In the genomic region with DNA sequence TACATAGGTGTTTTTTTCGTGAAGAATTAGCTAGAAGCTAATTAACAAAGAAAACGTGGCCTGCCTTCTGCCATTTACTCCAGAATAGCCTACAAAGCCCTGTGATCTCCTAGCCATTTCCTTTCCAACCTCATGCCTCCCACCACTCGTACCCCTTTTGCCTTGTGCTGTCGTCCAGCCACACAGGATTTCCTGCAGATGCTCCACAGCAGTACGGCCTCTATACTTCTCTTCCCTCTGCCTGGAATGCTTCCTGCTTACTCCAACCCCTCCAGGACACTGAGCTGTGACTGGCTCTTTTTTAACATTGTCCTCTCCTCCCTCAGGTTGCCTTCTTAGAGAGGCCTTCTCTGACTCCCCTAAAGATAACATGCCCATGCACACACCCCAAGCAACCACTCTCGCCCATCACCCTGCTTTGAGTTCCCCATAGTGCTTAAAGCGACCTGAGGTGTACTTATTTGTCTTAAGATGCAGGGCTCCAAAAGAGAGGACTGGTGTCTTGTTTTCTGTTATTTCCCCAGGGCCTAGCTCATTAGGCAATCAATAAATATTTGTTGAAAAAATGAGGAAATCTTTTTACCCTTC, we compare ENCODE assay signal across 1 cellular context.
TF ChIP-seq lines count a peak whose summit lies in the region.

No MANE protein-coding gene starts in this region.

TF ChIP-seq in GM12878, 131 proteins besides CTCF, POLR2A, EP300 and RAD21 (continued from another document):
- TF ChIP-seq POLR2AphosphoS5 (IDR thresholded peaks at IDR 0.05; ENCODE audit: low read length) = peak; percentile 67; the same call in 1 of the 2 replicates
- TF ChIP-seq ZNF24 (IDR thresholded peaks at IDR 0.05) = no peak
- TF ChIP-seq, protein P1, sequence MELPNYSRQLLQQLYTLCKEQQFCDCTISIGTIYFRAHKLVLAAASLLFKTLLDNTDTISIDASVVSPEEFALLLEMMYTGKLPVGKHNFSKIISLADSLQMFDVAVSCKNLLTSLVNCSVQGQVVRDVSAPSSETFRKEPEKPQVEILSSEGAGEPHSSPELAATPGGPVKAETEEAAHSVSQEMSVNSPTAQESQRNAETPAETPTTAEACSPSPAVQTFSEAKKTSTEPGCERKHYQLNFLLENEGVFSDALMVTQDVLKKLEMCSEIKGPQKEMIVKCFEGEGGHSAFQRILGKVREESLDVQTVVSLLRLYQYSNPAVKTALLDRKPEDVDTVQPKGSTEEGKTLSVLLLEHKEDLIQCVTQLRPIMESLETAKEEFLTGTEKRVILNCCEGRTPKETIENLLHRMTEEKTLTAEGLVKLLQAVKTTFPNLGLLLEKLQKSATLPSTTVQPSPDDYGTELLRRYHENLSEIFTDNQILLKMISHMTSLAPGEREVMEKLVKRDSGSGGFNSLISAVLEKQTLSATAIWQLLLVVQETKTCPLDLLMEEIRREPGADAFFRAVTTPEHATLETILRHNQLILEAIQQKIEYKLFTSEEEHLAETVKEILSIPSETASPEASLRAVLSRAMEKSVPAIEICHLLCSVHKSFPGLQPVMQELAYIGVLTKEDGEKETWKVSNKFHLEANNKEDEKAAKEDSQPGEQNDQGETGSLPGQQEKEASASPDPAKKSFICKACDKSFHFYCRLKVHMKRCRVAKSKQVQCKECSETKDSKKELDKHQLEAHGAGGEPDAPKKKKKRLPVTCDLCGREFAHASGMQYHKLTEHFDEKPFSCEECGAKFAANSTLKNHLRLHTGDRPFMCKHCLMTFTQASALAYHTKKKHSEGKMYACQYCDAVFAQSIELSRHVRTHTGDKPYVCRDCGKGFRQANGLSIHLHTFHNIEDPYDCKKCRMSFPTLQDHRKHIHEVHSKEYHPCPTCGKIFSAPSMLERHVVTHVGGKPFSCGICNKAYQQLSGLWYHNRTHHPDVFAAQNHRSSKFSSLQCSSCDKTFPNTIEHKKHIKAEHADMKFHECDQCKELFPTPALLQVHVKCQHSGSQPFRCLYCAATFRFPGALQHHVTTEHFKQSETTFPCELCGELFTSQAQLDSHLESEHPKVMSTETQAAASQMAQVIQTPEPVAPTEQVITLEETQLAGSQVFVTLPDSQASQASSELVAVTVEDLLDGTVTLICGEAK (IDR thresholded peaks at IDR 0.05; ENCODE audit: borderline replicate concordance) = no peak
- TF ChIP-seq, protein P2, sequence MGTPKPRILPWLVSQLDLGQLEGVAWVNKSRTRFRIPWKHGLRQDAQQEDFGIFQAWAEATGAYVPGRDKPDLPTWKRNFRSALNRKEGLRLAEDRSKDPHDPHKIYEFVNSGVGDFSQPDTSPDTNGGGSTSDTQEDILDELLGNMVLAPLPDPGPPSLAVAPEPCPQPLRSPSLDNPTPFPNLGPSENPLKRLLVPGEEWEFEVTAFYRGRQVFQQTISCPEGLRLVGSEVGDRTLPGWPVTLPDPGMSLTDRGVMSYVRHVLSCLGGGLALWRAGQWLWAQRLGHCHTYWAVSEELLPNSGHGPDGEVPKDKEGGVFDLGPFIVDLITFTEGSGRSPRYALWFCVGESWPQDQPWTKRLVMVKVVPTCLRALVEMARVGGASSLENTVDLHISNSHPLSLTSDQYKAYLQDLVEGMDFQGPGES (IDR thresholded peaks at IDR 0.05) = no peak
- TF ChIP-seq NBN (IDR thresholded peaks at IDR 0.05) = no peak
- no peak for TF ChIP-seq ASH2L (IDR thresholded peaks at IDR 0.05; ENCODE audit: borderline replicate concordance, low read depth)
- no peak for TF ChIP-seq SUPT20H (IDR thresholded peaks at IDR 0.05; ENCODE audit: borderline replicate concordance, control insufficient read depth, low read depth, low read length)
